ENCODE assay signal across 26 cellular contexts in genomic region chr16:79561729-79562128, GRCh38.
"Had no signal": no experiment of that assay in that cellular context is flagged by ENCODE, and none has a peak within 500 bp of the region (broad histone marks: within the 10 kb centered on the region; RNA-seq: fewer than 3 reads in every experiment).

No MANE protein-coding gene starts in this region.

- H3K36me3 ChIP-seq: stomach, suprapubic skin, thoracic aorta, thyroid gland, tibial artery, tibial nerve, transverse colon, upper lobe of left lung, upper lobe of right lung, uterus, vagina had no signal

- H3K4me3 ChIP-seq: stomach, suprapubic skin, testis, thoracic aorta, thyroid gland, tibial artery, tibial nerve, transverse colon, upper lobe of left lung, upper lobe of right lung, uterus, vagina had no signal

- H3K4me1 ChIP-seq: stomach, testis, thyroid gland, tibial artery, tibial nerve, transverse colon, upper lobe of left lung, upper lobe of right lung, uterus, vagina had no signal

- H3K27ac ChIP-seq: stomach, suprapubic skin, testis, thoracic aorta, thyroid gland, tibial artery, transverse colon, upper lobe of left lung, upper lobe of right lung, uterus, vagina had no signal

- H3K27me3 ChIP-seq: stomach, suprapubic skin, testis, thyroid gland, tibial artery, tibial nerve, transverse colon, upper lobe of left lung, upper lobe of right lung, uterus, vagina had no signal

- FAIRE-seq: urothelium cell line had no signal

- ATAC-seq: stimulated activated effector memory CD8-positive, alpha-beta T cell treated with anti-CD3 and anti-CD28 coated beads, Interleukin-12 subunit alpha, Interleukin-12 subunit beta, amount 100 ng/mL, for 72 hours; stimulated activated memory B cell treated with anti-CD40 and anti-IgM and Interleukin-4, amounts not matched to agents 10 μg/mL and 1 μg/mL and 100 μg/mL, for 72 hours; stimulated activated naive B cell treated with anti-CD40 and anti-IgM and Interleukin-4, amounts not matched to agents 10 μg/mL and 1 μg/mL and 100 μg/mL, for 72 hours; stimulated activated naive CD8-positive, alpha-beta T cell treated with anti-CD3 and anti-CD28 coated beads, Interleukin-15, amount 100 ng/mL, for 72 hours; stimulated activated naive CD8-positive, alpha-beta T cell treated with anti-CD3 and anti-CD28 coated beads, Interleukin-15, Interleukin-2, amounts not matched to agents 100 U/mL and 50 U/mL, for 24 hours; upper lobe of right lung had no signal

- DNase-seq: stimulated activated CD4-positive, alpha-beta T cell treated with anti-CD3 and anti-CD28 coated beads, Interleukin-2, amount 100 ng/mL, for 48 hours; stimulated activated CD4-positive, alpha-beta T cell treated with anti-CD3 and anti-CD28 coated beads, Interleukin-4, amount 100 ng/mL, for 1 hour; stimulated activated CD4-positive, alpha-beta T cell treated with anti-CD3 and anti-CD28 coated beads, Interleukin-4, amount 100 ng/mL, for 24 hours; stimulated activated CD4-positive, alpha-beta T cell treated with anti-CD3 and anti-CD28 coated beads, Interleukin-4, amount 100 ng/mL, for 4 hours; stimulated activated CD8-positive, alpha-beta memory T cell treated with anti-CD3 and anti-CD28 coated beads, Interleukin-4, amount 100 ng/mL, for 48 hours; stimulated activated naive B cell treated with anti-CD40 and anti-IgM and Interleukin-4, amounts not matched to agents 10 μg/mL and 1 μg/mL and 100 μg/mL, for 72 hours; stimulated activated naive CD4-positive, alpha-beta T cell; stimulated activated naive CD4-positive, alpha-beta T cell treated with Interleukin-2 at 50 U/mL for 16 hours; stimulated activated naive CD8-positive, alpha-beta T cell treated with anti-CD3 and anti-CD28 coated beads, Interleukin-15, amount 100 ng/mL, for 72 hours; stimulated activated naive CD8-positive, alpha-beta T cell treated with anti-CD3 and anti-CD28 coated beads, Interleukin-15, Interleukin-2, amounts not matched to agents 100 U/mL and 50 U/mL, for 24 hours; stomach; testis; tibial artery; transverse colon; trophoblast cell; upper lobe of left lung; upper lobe of right lung; uterus had no signal

- H3K9me3 ChIP-seq: stomach, suprapubic skin, testis, thoracic aorta, thyroid gland, tibial artery, tibial nerve, transverse colon, upper lobe of left lung, upper lobe of right lung, uterus, vagina had no signal
